Comparison of ENCODE assay signal across 19 cellular contexts in genomic region chr1:244437108-244437507, GRCh38. TPM values are rescaled to one million over a fixed set of nuclear protein-coding genes. Genes with fewer than 3 reads are reported as not detected.
DNase-seq lines count a peak whose midpoint lies in the region; ATAC-seq and TF ChIP-seq lines count a peak whose summit lies in the region.
"Had no signal": no experiment of that assay in that cellular context is flagged by ENCODE, and none has a peak within 500 bp of the region (broad histone marks: within the 10 kb centered on the region; RNA-seq: fewer than 3 reads in every experiment).

No MANE protein-coding gene starts in this region.

- H3K9me3 Mint-ChIP-seq in stimulated activated naive CD8-positive, alpha-beta T cell treated with anti-CD3 and anti-CD28 coated beads, Interleukin-15, Interleukin-2, amounts not matched to agents 100 ng/mL and 50 ng/mL, for 24 hours: no peaks in the 10 kb centered on the region
- no peaks in the 10 kb centered on the region for H3K9me3 Mint-ChIP-seq in stimulated activated naive CD8-positive, alpha-beta T cell treated with anti-CD3 and anti-CD28 coated beads, Interleukin-15, amount 100 ng/mL, for 72 hours
- no peaks in the 10 kb centered on the region for H3K9me3 Mint-ChIP-seq in activated naive CD8-positive, alpha-beta T cell treated with anti-CD3 and anti-CD28 coated beads, Interleukin-2, amount 50 U/mL, for 24 hours
- H3K9me3 Mint-ChIP-seq: dendritic cell treated with granulocyte-macrophage colony-stimulating factor and Interleukin-4, amounts not matched to agents 40 ng/mL and 50 ng/mL, for 4 days had no signal

- TF ChIP-seq CTCF in fibroblast of pulmonary artery (IDR thresholded peaks at IDR 0.05; ENCODE audit: low read length, missing control alignments): no peak
- TF ChIP-seq CTCF in mucosa of descending colon (IDR thresholded peaks at IDR 0.05): no peak
- no peak for TF ChIP-seq CTCF in testis (IDR thresholded peaks at IDR 0.05)

- H3K36me3 ChIP-seq in mucosa of descending colon (ENCODE audit: low read depth) (no peaks in the 10 kb centered on the region), testis (ENCODE audit: low read depth, missing control alignments) (no peaks in the 10 kb centered on the region)

- H3K27me3 ChIP-seq in testis: no peaks in the 10 kb centered on the region
- H3K27me3 ChIP-seq: MG63 had no signal

- H3K4me3 Mint-ChIP-seq in stimulated activated naive CD8-positive, alpha-beta T cell treated with anti-CD3 and anti-CD28 coated beads, Interleukin-15, Interleukin-2, amounts not matched to agents 100 ng/mL and 50 ng/mL, for 24 hours: peak overlapping the region; percentile 26
- H3K4me3 Mint-ChIP-seq in stimulated activated naive CD8-positive, alpha-beta T cell treated with anti-CD3 and anti-CD28 coated beads, Interleukin-15, amount 100 ng/mL, for 72 hours: no peak overlapping the region
- no peak overlapping the region for H3K4me3 Mint-ChIP-seq in activated naive CD8-positive, alpha-beta T cell treated with anti-CD3 and anti-CD28 coated beads, Interleukin-2, amount 50 U/mL, for 24 hours
- H3K4me3 Mint-ChIP-seq: B cell; dendritic cell treated with granulocyte-macrophage colony-stimulating factor and Interleukin-4, amounts not matched to agents 40 ng/mL and 50 ng/mL, for 4 days had no signal

- no peak for TF ChIP-seq POLR2A in testis (IDR thresholded peaks at IDR 0.05)

- peaks cover 53% of the 10 kb centered on the region for H3K4me1 Mint-ChIP-seq in stimulated activated naive CD8-positive, alpha-beta T cell treated with anti-CD3 and anti-CD28 coated beads, Interleukin-15, Interleukin-2, amounts not matched to agents 100 ng/mL and 50 ng/mL, for 24 hours (ENCODE audit: low read depth)
- peaks cover 54% of the 10 kb centered on the region for H3K4me1 Mint-ChIP-seq in stimulated activated naive CD8-positive, alpha-beta T cell treated with anti-CD3 and anti-CD28 coated beads, Interleukin-15, amount 100 ng/mL, for 72 hours
- H3K4me1 Mint-ChIP-seq in activated naive CD8-positive, alpha-beta T cell treated with anti-CD3 and anti-CD28 coated beads, Interleukin-2, amount 50 U/mL, for 24 hours: peaks cover 47% of the 10 kb centered on the region

- H3K36me3 Mint-ChIP-seq in stimulated activated naive CD8-positive, alpha-beta T cell treated with anti-CD3 and anti-CD28 coated beads, Interleukin-15, Interleukin-2, amounts not matched to agents 100 ng/mL and 50 ng/mL, for 24 hours (ENCODE audit: low read depth): peaks cover 60% of the 10 kb centered on the region
- H3K36me3 Mint-ChIP-seq in activated naive CD8-positive, alpha-beta T cell treated with anti-CD3 and anti-CD28 coated beads, Interleukin-2, amount 50 U/mL, for 24 hours (ENCODE audit: low read depth): peaks cover 33% of the 10 kb centered on the region

- H3K9me3 ChIP-seq in mucosa of descending colon (no peaks in the 10 kb centered on the region), testis (no peaks in the 10 kb centered on the region)
- H3K9me3 ChIP-seq: MG63 had no signal

- H3K27ac ChIP-seq in testis: no peak overlapping the region
- H3K27ac ChIP-seq: WERI-Rb-1 had no signal

- ATAC-seq in stimulated activated naive CD8-positive, alpha-beta T cell treated with anti-CD3 and anti-CD28 coated beads, Interleukin-15, amount 100 ng/mL, for 72 hours: no peak
- no peak for ATAC-seq in activated naive CD8-positive, alpha-beta T cell treated with anti-CD3 and anti-CD28 coated beads, Interleukin-2, amount 50 U/mL, for 24 hours
- ATAC-seq in mucosa of descending colon (no peak), GM21423 (IDR thresholded peaks at IDR 0.05; ENCODE audit: unreplicated experiment) (no peak)
- ATAC-seq: Panc1; stimulated activated naive CD8-positive, alpha-beta T cell treated with anti-CD3 and anti-CD28 coated beads, Interleukin-15, Interleukin-2, amounts not matched to agents 100 U/mL and 50 U/mL, for 24 hours had no signal

- peaks cover 3% of the 10 kb centered on the region for H3K4me1 ChIP-seq in mucosa of descending colon (ENCODE audit: low read depth)
- H3K4me1 ChIP-seq in testis: no peaks in the 10 kb centered on the region

- peak overlapping the region; percentile 99 for H3K27ac Mint-ChIP-seq in stimulated activated naive CD8-positive, alpha-beta T cell treated with anti-CD3 and anti-CD28 coated beads, Interleukin-15, Interleukin-2, amounts not matched to agents 100 ng/mL and 50 ng/mL, for 24 hours
- no peak overlapping the region for H3K27ac Mint-ChIP-seq in stimulated activated naive CD8-positive, alpha-beta T cell treated with anti-CD3 and anti-CD28 coated beads, Interleukin-15, amount 100 ng/mL, for 72 hours
- peak overlapping the region; percentile 96 for H3K27ac Mint-ChIP-seq in activated naive CD8-positive, alpha-beta T cell treated with anti-CD3 and anti-CD28 coated beads, Interleukin-2, amount 50 U/mL, for 24 hours
- H3K27ac Mint-ChIP-seq: B cell; dendritic cell treated with granulocyte-macrophage colony-stimulating factor and Interleukin-4, amounts not matched to agents 40 ng/mL and 50 ng/mL, for 4 days had no signal

- DNase-seq in stimulated activated naive CD8-positive, alpha-beta T cell treated with anti-CD3 and anti-CD28 coated beads, Interleukin-15, amount 100 ng/mL, for 72 hours: no peak
- DNase-seq in activated naive CD8-positive, alpha-beta T cell treated with anti-CD3 and anti-CD28 coated beads, Interleukin-2, amount 50 U/mL, for 24 hours: no peak
- DNase-seq in fibroblast of pulmonary artery (ENCODE audit: low read depth) (peak; percentile 41), mucosa of descending colon (no peak), testis (no peak)
- no peak for DNase-seq in stimulated activated CD4-positive, alpha-beta T cell treated with anti-CD3 and anti-CD28 coated beads, Interleukin-2, amount 100 ng/mL, for 48 hours
- DNase-seq: activated CD8-positive, alpha-beta memory T cell treated with anti-CD3 and anti-CD28 coated beads, Interleukin-2, amount 50 U/mL, for 48 hours; mesendoderm; MG63; NCI-H187 treated with DMSO at 0.1 percent for 48 hours; NCI-H526 treated with DMSO at 0.1 percent for 48 hours; nucleus accumbens; stimulated activated naive CD8-positive, alpha-beta T cell treated with anti-CD3 and anti-CD28 coated beads, Interleukin-15, Interleukin-2, amounts not matched to agents 100 U/mL and 50 U/mL, for 24 hours; WERI-Rb-1 had no signal

- intact Hi-C loops in mucosa of descending colon (cut with DNase I, micrococcal nuclease): no loop called here
- intact Hi-C loops in testis (cut with DNase I; ENCODE audit: low total_unique reads): no loop called here

- H3K27me3 Mint-ChIP-seq in stimulated activated naive CD8-positive, alpha-beta T cell treated with anti-CD3 and anti-CD28 coated beads, Interleukin-15, Interleukin-2, amounts not matched to agents 100 ng/mL and 50 ng/mL, for 24 hours: no peaks in the 10 kb centered on the region
- no peaks in the 10 kb centered on the region for H3K27me3 Mint-ChIP-seq in stimulated activated naive CD8-positive, alpha-beta T cell treated with anti-CD3 and anti-CD28 coated beads, Interleukin-15, amount 100 ng/mL, for 72 hours
- H3K27me3 Mint-ChIP-seq in activated naive CD8-positive, alpha-beta T cell treated with anti-CD3 and anti-CD28 coated beads, Interleukin-2, amount 50 U/mL, for 24 hours: no peaks in the 10 kb centered on the region
- H3K27me3 Mint-ChIP-seq: B cell; dendritic cell treated with granulocyte-macrophage colony-stimulating factor and Interleukin-4, amounts not matched to agents 40 ng/mL and 50 ng/mL, for 4 days had no signal

- H3K4me3 ChIP-seq in fibroblast of pulmonary artery (replicated peaks; ENCODE audit: low read depth, low read length) (no peak overlapping the region), mucosa of descending colon (no peak overlapping the region), testis (no peak overlapping the region)
- H3K4me3 ChIP-seq: MG63 had no signal

RNA-seq across cellular contexts. Expression of gene ADSS2, which starts 14.6 kb away (rescaled TPM):
- 10 to 100 TPM; 38.6 to 49.0 (median 42.4) TPM for total RNA-seq in mucosa of descending colon
- 10 to 100 TPM; 61.0 to 76.3 TPM for total RNA-seq in testis
- polyA plus RNA-seq in testis (ENCODE audit: insufficient read depth, low read depth, low replicate concordance): 96.2 TPM

RNA-seq across cellular contexts. Expression of gene CATSPERE, which starts 24.0 kb away (rescaled TPM):
- total RNA-seq in mucosa of descending colon (1 to 10 TPM in 1 of 3 donors, under 1 TPM in 2; 0.73 to 1.3 (median 0.93) TPM), testis (10 to 100 TPM; 10.4 to 15.7 TPM)
- polyA plus RNA-seq in testis (ENCODE audit: insufficient read depth, low read depth, low replicate concordance): 46.0 TPM

Comparison
In these comparisons a context has a peak if more than half of its experiments do, and no peak if none do; other contexts are left out.
1. H3K27ac Mint-ChIP-seq: peak in stimulated activated naive CD8-positive, alpha-beta T cell treated with anti-CD3 and anti-CD28 coated beads, Interleukin-15, Interleukin-2, amounts not matched to agents 100 ng/mL and 50 ng/mL, for 24 hours (single experiment) and activated naive CD8-positive, alpha-beta T cell treated with anti-CD3 and anti-CD28 coated beads, Interleukin-2, amount 50 U/mL, for 24 hours (single experiment); none in stimulated activated naive CD8-positive, alpha-beta T cell treated with anti-CD3 and anti-CD28 coated beads, Interleukin-15, amount 100 ng/mL, for 72 hours (0 of 2).
2. RNA of gene CATSPERE, which starts 24.0 kb away (total RNA-seq): 10.4 to 15.7 TPM in testis; 0.73 to 1.3 TPM in mucosa of descending colon; every median in the first group is over 4 times any median in the second.